Comparison of ENCODE assay signal across 22 cellular contexts in genomic region chrX:129792586-129793291, GRCh38. TPM values are rescaled to one million over a fixed set of nuclear protein-coding genes. Genes with fewer than 3 reads are reported as not detected.
DNase-seq lines count a peak whose midpoint lies in the region; ATAC-seq, FAIRE-seq and TF ChIP-seq lines count a peak whose summit lies in the region.
"Had no signal": no experiment of that assay in that cellular context is flagged by ENCODE, and none has a peak within 500 bp of the region (broad histone marks: within the 10 kb centered on the region; RNA-seq: fewer than 3 reads in every experiment).

No MANE protein-coding gene starts in this region.

- FAIRE-seq in HepG2 (lab: Jason Lieb, UNC) (no peak), H54 (lab: Jason Lieb, UNC) (no peak)
- FAIRE-seq: GM12891 had no signal

- WGBS in HepG2 (ENCODE audit: low lambda C conversion rate): 83% methylated on average over 1 of the region's 18 CpGs
- WGBS in right lobe of liver (ENCODE audit: insufficient coverage, low coverage, low lambda C conversion rate, missing lambda C conversion rate): 94% methylated on average over 7 of the region's 18 CpGs
- WGBS in spleen, 5 donors: 86 to 95% (median 92%) methylated on average over 1 to 18 of the region's 18 CpGs

- H3K36me3 Mint-ChIP-seq in dendritic cell treated with granulocyte-macrophage colony-stimulating factor and Interleukin-4, amounts not matched to agents 40 ng/mL and 50 ng/mL, for 4 days (ENCODE audit: low read depth): peaks cover 97% of the 10 kb centered on the region

- DNase-seq in HepG2 (ENCODE audit: low spot score) (no peak), right lobe of liver (no peak), spleen (peak; percentile 50), SW480 (ENCODE audit: low spot score) (no peak), H54 (ENCODE audit: insufficient read length, low spot score) (no peak), WERI-Rb-1 (no peak)
- DNase-seq: COR-L47, HFFc6, KG1, NCI-H1417 treated with DMSO at 0.1 percent for 48 hours, NCI-H187 treated with DMSO at 0.1 percent for 48 hours, NCI-H2227 treated with DMSO at 0.1 percent for 48 hours, NCI-H510A treated with DMSO at 0.1 percent for 48 hours, NCI-H774, PC-3, RPMI8226 had no signal

- H3K9me3 ChIP-seq in HepG2 (ENCODE audit: low read length): no peaks in the 10 kb centered on the region
- H3K9me3 ChIP-seq in right lobe of liver: no peaks in the 10 kb centered on the region
- H3K9me3 ChIP-seq in HEK293 (ENCODE audit: control insufficient read depth, insufficient read depth, low read depth, low read length): no peaks in the 10 kb centered on the region
- no peaks in the 10 kb centered on the region for H3K9me3 ChIP-seq in spleen
- H3K9me3 ChIP-seq in WERI-Rb-1 (ENCODE audit: severe bottlenecking): no peaks in the 10 kb centered on the region

- peaks cover 63% of the 10 kb centered on the region for H3K4me1 Mint-ChIP-seq in dendritic cell treated with granulocyte-macrophage colony-stimulating factor and Interleukin-4, amounts not matched to agents 40 ng/mL and 50 ng/mL, for 4 days (ENCODE audit: low read depth)

- H3K4me3 Mint-ChIP-seq in dendritic cell treated with granulocyte-macrophage colony-stimulating factor and Interleukin-4, amounts not matched to agents 40 ng/mL and 50 ng/mL, for 4 days: no peak overlapping the region
- H3K4me3 Mint-ChIP-seq: HFFc6 had no signal

- H3K4me2 ChIP-seq in HepG2 (ENCODE audit: low read depth, low read length): no peak overlapping the region

- H3K4me3 ChIP-seq in HepG2 (replicated peaks in 1 of 3; ENCODE audit: insufficient read depth in 1 of 3, low read depth in 2 of 3, low read length in 3 of 3) (no peak overlapping the region), right lobe of liver (no peak overlapping the region), HEK293 (ENCODE audit: low read depth, low read length) (no peak overlapping the region), spleen (no peak overlapping the region), WERI-Rb-1 (ENCODE audit: low read depth, low read length) (no peak overlapping the region)

- TF ChIP-seq CTCF in HepG2 (CRISPR knock-in tag; IDR thresholded peaks at IDR 0.05) (no peak), right lobe of liver (IDR thresholded peaks at IDR 0.05) (no peak), HEK293 (tag by site-specific recombination; IDR thresholded peaks at IDR 0.05) (no peak), spleen (IDR thresholded peaks at IDR 0.05 in 8 of 11, conservative IDR thresholded peaks at IDR 0.05 in 3 of 11) (no peak), WERI-Rb-1 (IDR thresholded peaks at IDR 0.05; ENCODE audit: low read depth, low read length) (no peak)

- CTCF ChIA-PET in HepG2 (lab: Yijun Ruan, JAX; ENCODE audit: low intra/inter-chr PET ratio, low total read pairs) (no interaction called here), HEK293 (lab: Yijun Ruan, JAX) (interaction anchor here (0.6 to 0.7 kb wide), 2 partner anchors 11 to 1124 kb away, joined by 3 read pairs; no protein-coding TSS in a partner anchor)

- no peaks in the 10 kb centered on the region for H3K79me2 ChIP-seq in HepG2 (ENCODE audit: insufficient read depth, low read length)

- in situ Hi-C loops in HepG2 (cut with HindIII; ENCODE audit: extremely low pct_ligation_motif_present, low pct_unique_long_range_greater_than_20kb): no loop called here

- no TSS peak for BruUV-seq in HepG2 (replicated peaks; lab: Mats Ljungman, UMichigan)

- TF ChIP-seq RAD21 in HepG2 (CRISPR knock-in tag; IDR thresholded peaks at IDR 0.05): no peak

- ATAC-seq in HepG2 (peak; percentile 22), right lobe of liver (no peak)
- ATAC-seq: PC-3, SK-N-SH treated with all-trans-retinoic acid at 6 μM for 48 hours had no signal

- H3K27me3 ChIP-seq in HepG2 (ENCODE audit: control insufficient read depth in 1 of 2, insufficient read depth in 2 of 2, low read length in 2 of 2) (no peaks in the 10 kb centered on the region), right lobe of liver (no peaks in the 10 kb centered on the region), spleen (replicated peaks in 1 of 7) (no peaks in the 10 kb centered on the region), WERI-Rb-1 (ENCODE audit: insufficient read depth, low read depth, severe bottlenecking) (peaks cover 3% of the 10 kb centered on the region)

- no peaks in the 10 kb centered on the region for H3K27me3 Mint-ChIP-seq in dendritic cell treated with granulocyte-macrophage colony-stimulating factor and Interleukin-4, amounts not matched to agents 40 ng/mL and 50 ng/mL, for 4 days

- intact Hi-C loops in HepG2 (cut with micrococcal nuclease; ENCODE audit: unreplicated experiment) (no loop called here), right lobe of liver (cut with DNase I) (no loop called here), spleen (cut with DNase I; ENCODE audit: low total_unique reads) (no loop called here)
- intact Hi-C loops in dendritic cell treated with granulocyte-macrophage colony-stimulating factor and Interleukin-4, amounts not matched to agents 40 ng/mL and 50 ng/mL, for 4 days (cut with micrococcal nuclease): no loop called here

- H3K4me1 ChIP-seq in HepG2 (ENCODE audit: insufficient read depth, low read length): no peaks in the 10 kb centered on the region
- no peaks in the 10 kb centered on the region for H3K4me1 ChIP-seq in right lobe of liver
- H3K4me1 ChIP-seq in HEK293 (ENCODE audit: control insufficient read depth, insufficient read depth, low read length): no peaks in the 10 kb centered on the region
- H3K4me1 ChIP-seq in spleen: peaks cover 0 to 15% (median 2%) of the 10 kb centered on the region in 6 donors

- POLR2A ChIA-PET in HepG2 (lab: Yijun Ruan, JAX): no interaction called here
- POLR2A ChIA-PET in HEK293 (lab: Yijun Ruan, JAX): no interaction called here

- H2AFZ ChIP-seq in HepG2 (ENCODE audit: low read length): no peak overlapping the region

- H3K9me3 Mint-ChIP-seq in dendritic cell treated with granulocyte-macrophage colony-stimulating factor and Interleukin-4, amounts not matched to agents 40 ng/mL and 50 ng/mL, for 4 days: no peaks in the 10 kb centered on the region
- H3K9me3 Mint-ChIP-seq: HFFc6 had no signal

- TF ChIP-seq EP300 in HepG2 (IDR thresholded peaks at IDR 0.05; ENCODE audit: low read depth in 2 of 2, low read length in 2 of 2) (no peak), HepG2 (CRISPR knock-in tag; IDR thresholded peaks at IDR 0.05; ENCODE audit: borderline replicate concordance) (no peak)

- H3K9ac ChIP-seq in HepG2 (ENCODE audit: insufficient read depth, low read depth, low read length): no peak overlapping the region

- H4K20me1 ChIP-seq in HepG2 (ENCODE audit: insufficient read depth, low read length): no peaks in the 10 kb centered on the region

- H3K36me3 ChIP-seq in HepG2 (replicated peaks in 1 of 2; ENCODE audit: control insufficient read depth in 1 of 2, insufficient read depth in 2 of 2, low read length in 2 of 2) (no peaks in the 10 kb centered on the region), right lobe of liver (no peaks in the 10 kb centered on the region), HEK293 (ENCODE audit: control insufficient read depth in 2 of 2, insufficient read depth in 1 of 2, low read length in 2 of 2) (no peaks in the 10 kb centered on the region), spleen (peaks cover 0 to 100% (median 66%) of the 10 kb centered on the region in 6 donors), WERI-Rb-1 (no peaks in the 10 kb centered on the region)

- no peak for TF ChIP-seq POLR2A in HepG2 (IDR thresholded peaks at IDR 0.05; ENCODE audit: insufficient read depth in 1 of 2, low read depth in 2 of 2, low read length in 2 of 2)
- TF ChIP-seq POLR2A in right lobe of liver (IDR thresholded peaks at IDR 0.05): no peak
- TF ChIP-seq POLR2A in spleen (IDR thresholded peaks at IDR 0.05): no peak
- no peak for TF ChIP-seq POLR2A in H54 (IDR thresholded peaks at IDR 0.05; ENCODE audit: low read depth, low read length)

- H3K27ac ChIP-seq in HepG2 (ENCODE audit: extremely low read length, insufficient read depth, low read length): no peak overlapping the region
- no peak overlapping the region for H3K27ac ChIP-seq in right lobe of liver
- no peak overlapping the region for H3K27ac ChIP-seq in HEK293 (ENCODE audit: extremely low read depth, low read depth, low read length)
- no peak overlapping the region for H3K27ac ChIP-seq in spleen
- H3K27ac ChIP-seq in WERI-Rb-1: no peak overlapping the region
- H3K27ac ChIP-seq: C4-2B had no signal

- peak overlapping the region; percentile 15 for H3K27ac Mint-ChIP-seq in dendritic cell treated with granulocyte-macrophage colony-stimulating factor and Interleukin-4, amounts not matched to agents 40 ng/mL and 50 ng/mL, for 4 days
- H3K27ac Mint-ChIP-seq: HFFc6 had no signal

RNA-seq across cellular contexts. Expression of gene SASH3, which starts 13.0 kb away (rescaled TPM):
- not detected in 2 replicates for total RNA-seq in HepG2 (2016; rRNA removed; fragmentation: Illumina TruSeq; extraction: Trizol)
- total RNA-seq in HepG2 (2016; cell fraction: cytosol; rRNA removed; fragmentation: Illumina TruSeq; extraction: Trizol; ENCODE audit: low read depth): not detected in 2 replicates
- not detected in 2 replicates for total RNA-seq in HepG2 (2016; cell fraction: insoluble cytoplasmic fraction; rRNA removed; fragmentation: Illumina TruSeq; extraction: Trizol)
- not detected in 2 replicates for total RNA-seq in HepG2 (2016; cell fraction: membrane; rRNA removed; fragmentation: Illumina TruSeq; extraction: Trizol)
- total RNA-seq in HepG2 (2016; cell fraction: nucleus; rRNA removed; fragmentation: Illumina TruSeq; extraction: Trizol): not detected in 2 replicates
- 0.08 and 0.09 TPM in 2 replicates for polyA plus RNA-seq in HepG2 (2011; rRNA removed)
- polyA plus RNA-seq in HepG2 (2011; cell fraction: cytosol; rRNA removed): 0.11 and 0.12 TPM in 2 replicates
- 0.03 and 0.10 TPM in 2 replicates for polyA plus RNA-seq in HepG2 (2011; cell fraction: nucleus; rRNA removed)
- 0.11 TPM in 1 of 2 replicates, not detected in the other for polyA plus RNA-seq in HepG2 (2012)
- polyA plus RNA-seq in HepG2 (2016; cell fraction: cytosol; fragmentation: Illumina TruSeq; extraction: Trizol; ENCODE audit: low read depth): not detected in 2 replicates
- not detected in 2 replicates for polyA plus RNA-seq in HepG2 (2016; cell fraction: insoluble cytoplasmic fraction; fragmentation: Illumina TruSeq; extraction: Trizol; ENCODE audit: low read depth)
- not detected in 2 replicates for polyA plus RNA-seq in HepG2 (2016; cell fraction: membrane; fragmentation: Illumina TruSeq; extraction: Trizol; ENCODE audit: low read depth)
- not detected in 2 replicates for polyA plus RNA-seq in HepG2 (2016; cell fraction: nucleus; fragmentation: Illumina TruSeq; extraction: Trizol; ENCODE audit: insufficient read depth, low read depth)
- polyA minus RNA-seq in HepG2 (2011; rRNA and poly(A)+ RNA removed; ENCODE audit: low replicate concordance): 0.07 TPM in 1 of 2 replicates, not detected in the other
- polyA minus RNA-seq in HepG2 (2011; cell fraction: cytosol; rRNA and poly(A)+ RNA removed): not detected in 2 replicates
- polyA minus RNA-seq in HepG2 (2011; cell fraction: nucleus; rRNA and poly(A)+ RNA removed): not detected in 2 replicates
- 1 to 10 TPM; 1.7 to 5.7 (median 3.3) TPM for total RNA-seq in right lobe of liver
- 100 to 1,000 TPM; 126 to 204 (median 147) TPM for total RNA-seq in spleen
- 100 to 1,000 TPM; 111 to 142 (median 138) TPM for polyA plus RNA-seq in spleen
- total RNA-seq: H4, HFFc6, PC-3 had no signal

RNA-seq across cellular contexts. Expression of gene ZDHHC9, which starts 50.9 kb away (rescaled TPM):
- total RNA-seq in HepG2 (2016; rRNA removed; fragmentation: Illumina TruSeq; extraction: Trizol): 14.5 and 28.3 TPM in 2 replicates
- 4.3 and 4.4 TPM in 2 replicates for total RNA-seq in HepG2 (2016; cell fraction: cytosol; rRNA removed; fragmentation: Illumina TruSeq; extraction: Trizol; ENCODE audit: low read depth)
- total RNA-seq in HepG2 (2016; cell fraction: insoluble cytoplasmic fraction; rRNA removed; fragmentation: Illumina TruSeq; extraction: Trizol): 15.3 and 26.5 TPM in 2 replicates
- 15.1 and 18.5 TPM in 2 replicates for total RNA-seq in HepG2 (2016; cell fraction: membrane; rRNA removed; fragmentation: Illumina TruSeq; extraction: Trizol)
- total RNA-seq in HepG2 (2016; cell fraction: nucleus; rRNA removed; fragmentation: Illumina TruSeq; extraction: Trizol): 28.8 and 34.6 TPM in 2 replicates
- polyA plus RNA-seq in HepG2 (2011; rRNA removed): 51.9 and 53.1 TPM in 2 replicates
- 36.0 and 50.3 TPM in 2 replicates for polyA plus RNA-seq in HepG2 (2011; cell fraction: cytosol; rRNA removed)
- 31.2 and 33.5 TPM in 2 replicates for polyA plus RNA-seq in HepG2 (2011; cell fraction: nucleus; rRNA removed)
- polyA plus RNA-seq in HepG2 (2012): 40.1 and 49.9 TPM in 2 replicates
- 5.7 and 8.1 TPM in 2 replicates for polyA plus RNA-seq in HepG2 (2016; cell fraction: cytosol; fragmentation: Illumina TruSeq; extraction: Trizol; ENCODE audit: low read depth)
- polyA plus RNA-seq in HepG2 (2016; cell fraction: insoluble cytoplasmic fraction; fragmentation: Illumina TruSeq; extraction: Trizol; ENCODE audit: low read depth): 16.7 and 19.3 TPM in 2 replicates
- polyA plus RNA-seq in HepG2 (2016; cell fraction: membrane; fragmentation: Illumina TruSeq; extraction: Trizol; ENCODE audit: low read depth): 17.1 and 18.0 TPM in 2 replicates
- 43.6 and 44.3 TPM in 2 replicates for polyA plus RNA-seq in HepG2 (2016; cell fraction: nucleus; fragmentation: Illumina TruSeq; extraction: Trizol; ENCODE audit: insufficient read depth, low read depth)
- 50.7 and 145 TPM in 2 replicates for polyA minus RNA-seq in HepG2 (2011; rRNA and poly(A)+ RNA removed; ENCODE audit: low replicate concordance)
- 33.1 and 49.3 TPM in 2 replicates for polyA minus RNA-seq in HepG2 (2011; cell fraction: cytosol; rRNA and poly(A)+ RNA removed)
- polyA minus RNA-seq in HepG2 (2011; cell fraction: nucleus; rRNA and poly(A)+ RNA removed): 46.7 and 54.3 TPM in 2 replicates
- 10 to 100 TPM; 30.8 to 41.8 (median 33.6) TPM for total RNA-seq in right lobe of liver
- 1 to 10 TPM; 4.9 to 9.2 (median 5.9) TPM for total RNA-seq in spleen
- polyA plus RNA-seq in spleen: 1 to 10 TPM; 1.2 to 1.9 (median 1.9) TPM

RNA-seq across cellular contexts. Expression of gene XPNPEP2, which starts 54.0 kb away (rescaled TPM):
- total RNA-seq in HepG2 (2016; rRNA removed; fragmentation: Illumina TruSeq; extraction: Trizol): 0.49 and 1.1 TPM in 2 replicates
- total RNA-seq in HepG2 (2016; cell fraction: cytosol; rRNA removed; fragmentation: Illumina TruSeq; extraction: Trizol; ENCODE audit: low read depth): not detected in 2 replicates
- 0.34 and 1.1 TPM in 2 replicates for total RNA-seq in HepG2 (2016; cell fraction: insoluble cytoplasmic fraction; rRNA removed; fragmentation: Illumina TruSeq; extraction: Trizol)
- total RNA-seq in HepG2 (2016; cell fraction: membrane; rRNA removed; fragmentation: Illumina TruSeq; extraction: Trizol): 0.15 and 0.17 TPM in 2 replicates
- total RNA-seq in HepG2 (2016; cell fraction: nucleus; rRNA removed; fragmentation: Illumina TruSeq; extraction: Trizol): 0.68 and 1.3 TPM in 2 replicates
- 1.8 and 3.8 TPM in 2 replicates for polyA plus RNA-seq in HepG2 (2011; rRNA removed)
- 1.5 and 1.7 TPM in 2 replicates for polyA plus RNA-seq in HepG2 (2011; cell fraction: cytosol; rRNA removed)
- 3.5 and 4.1 TPM in 2 replicates for polyA plus RNA-seq in HepG2 (2011; cell fraction: nucleus; rRNA removed)
- 3.9 and 5.5 TPM in 2 replicates for polyA plus RNA-seq in HepG2 (2012)
- 0.06 and 0.21 TPM in 2 replicates for polyA plus RNA-seq in HepG2 (2016; cell fraction: cytosol; fragmentation: Illumina TruSeq; extraction: Trizol; ENCODE audit: low read depth)
- polyA plus RNA-seq in HepG2 (2016; cell fraction: insoluble cytoplasmic fraction; fragmentation: Illumina TruSeq; extraction: Trizol; ENCODE audit: low read depth): 0.59 and 0.69 TPM in 2 replicates
- 0.15 and 0.25 TPM in 2 replicates for polyA plus RNA-seq in HepG2 (2016; cell fraction: membrane; fragmentation: Illumina TruSeq; extraction: Trizol; ENCODE audit: low read depth)
- 2.0 and 2.7 TPM in 2 replicates for polyA plus RNA-seq in HepG2 (2016; cell fraction: nucleus; fragmentation: Illumina TruSeq; extraction: Trizol; ENCODE audit: insufficient read depth, low read depth)
- polyA minus RNA-seq in HepG2 (2011; rRNA and poly(A)+ RNA removed; ENCODE audit: low replicate concordance): 2.4 TPM in 1 of 2 replicates, not detected in the other
- polyA minus RNA-seq in HepG2 (2011; cell fraction: cytosol; rRNA and poly(A)+ RNA removed): 0.53 and 1.3 TPM in 2 replicates
- 2.1 and 2.9 TPM in 2 replicates for polyA minus RNA-seq in HepG2 (2011; cell fraction: nucleus; rRNA and poly(A)+ RNA removed)
- 10 to 100 TPM in 4 of 6 experiments, 1 to 10 TPM in 2; 2.9 to 30.7 (median 16.5) TPM for total RNA-seq in right lobe of liver
- total RNA-seq in spleen: under 1 TPM; 0.09 to 0.74 (median 0.20) TPM
- under 1 TPM; 0.13 to 0.46 (median 0.22) TPM for polyA plus RNA-seq in spleen
- total RNA-seq: HFFc6, PC-3 had no signal

Comparison
In these comparisons a context has a peak if more than half of its experiments do, and no peak if none do; other contexts are left out.
1. RNA of gene SASH3, which starts 13.0 kb away (total RNA-seq): 126 to 204 TPM in spleen; 1.7 to 5.7 TPM in right lobe of liver and not detected in HepG2; every median in the first group is over 10 times any median in the second.